ENCODE assay signal across 12 cellular contexts in genomic region chr9:91119147-91119546, GRCh38.
DNase-seq lines count a peak whose midpoint lies in the region; ATAC-seq and TF ChIP-seq lines count a peak whose summit lies in the region.
"Had no signal": no experiment of that assay in that cellular context is flagged by ENCODE, and none has a peak within 500 bp of the region (broad histone marks: within the 10 kb centered on the region; RNA-seq: fewer than 3 reads in every experiment).

No MANE protein-coding gene starts in this region.

- H3K4me3 ChIP-seq in GM23248 = peak overlapping the region; percentile 47
- H3K4me3 ChIP-seq in ascending aorta = peak overlapping the region in 1 of 2 donors; percentile 26
- peak overlapping the region in 4 of 12 donors; percentile 38 to 49 (median 45) for H3K4me3 ChIP-seq in heart left ventricle
- H3K4me3 ChIP-seq in skeletal muscle tissue (ENCODE audit: low read length in 3 of 3) = peak overlapping the region in 1 of 3 donors; percentile 25

- WGBS in GM23248 (ENCODE audit: low coverage in 1 of 2, low lambda C conversion rate in 2 of 2, missing lambda C conversion rate in 2 of 2), 2 experiments = 27 to 30% methylated on average over 11 of the region's 11 CpGs
- WGBS in heart left ventricle, 4 donors = 29 to 37% (median 32%) methylated on average over 11 of the region's 11 CpGs

- in situ Hi-C loops in GM23248 (cut with MboI) = no loop called here

- H3K4me2 ChIP-seq in GM23248 (ENCODE audit: unreplicated experiment) = peak overlapping the region; percentile 75

- H3K9me3 ChIP-seq in GM23248 (ENCODE audit: low read depth) (no peaks in the 10 kb centered on the region), ascending aorta (no peaks in the 10 kb centered on the region), heart left ventricle (peaks cover 0 to 8% (median 0%) of the 10 kb centered on the region in 12 donors), skeletal muscle tissue (ENCODE audit: control insufficient read depth in 3 of 3, low read length in 3 of 3) (no peaks in the 10 kb centered on the region)

- H2AFZ ChIP-seq in GM23248 = peak overlapping the region; percentile 74

- no peaks in the 10 kb centered on the region for H3K27me3 ChIP-seq in GM23248 (replicated peaks; ENCODE audit: insufficient read depth)
- no peaks in the 10 kb centered on the region for H3K27me3 ChIP-seq in ascending aorta
- no peaks in the 10 kb centered on the region for H3K27me3 ChIP-seq in heart left ventricle
- no peaks in the 10 kb centered on the region for H3K27me3 ChIP-seq in skeletal muscle tissue (ENCODE audit: control insufficient read depth in 3 of 3, insufficient read depth in 3 of 3, low read length in 3 of 3)

- H3K36me3 ChIP-seq in GM23248 (ENCODE audit: low read depth) (no peaks in the 10 kb centered on the region), ascending aorta (no peaks in the 10 kb centered on the region), heart left ventricle (no peaks in the 10 kb centered on the region), skeletal muscle tissue (ENCODE audit: control insufficient read depth in 3 of 3, insufficient read depth in 3 of 3, low read length in 3 of 3) (no peaks in the 10 kb centered on the region)

- intact Hi-C loops in ascending aorta (cut with DNase I) (loop anchor here (2.0 to 5.0 kb wide), 3 partner anchors 74 to 304 kb away; partner anchors contain the start of gene NFIL3), heart left ventricle (cut with DNase I) (loop anchor here in 5 of 10 donors (1.0 to 10.0 kb wide), 4 partner anchors 73 to 78 kb away; no protein-coding TSS in a partner anchor)

- no peak for TF ChIP-seq POLR2A in heart left ventricle (IDR thresholded peaks at IDR 0.05)

- H3K9ac ChIP-seq in GM23248 = peak overlapping the region; percentile 63
- peak overlapping the region in 1 of 3 donors; percentile 17 for H3K9ac ChIP-seq in skeletal muscle tissue (ENCODE audit: low read depth in 1 of 3, low read length in 3 of 3)

- ATAC-seq in heart left ventricle (peak in 1 of 4 donors; percentile 6), GM21367 (IDR thresholded peaks at IDR 0.05; ENCODE audit: unreplicated experiment) (no peak)
- ATAC-seq: natural killer cell had no signal

- DNase-seq in GM23248 = peak; percentile 81
- DNase-seq in ascending aorta (ENCODE audit: low spot score in 2 of 2) = no peak
- no peak for DNase-seq in heart left ventricle
- DNase-seq in activated CD4-positive, alpha-beta T cell treated with anti-CD3 and anti-CD28 coated beads for 48 hours = no peak
- DNase-seq in NCI-H2107 treated with DMSO at 0.1 percent for 48 hours (lab: John Stamatoyannopoulos, UW; ENCODE audit: unreplicated experiment) = no peak
- DNase-seq in COR-L47 (lab: John Stamatoyannopoulos, UW) = no peak
- DNase-seq: activated T-cell treated with anti-CD3 and anti-CD28 coated beads, Interleukin-2, amount 50 U/mL, for 48 hours; effector memory CD4-positive, alpha-beta T cell; MV-4-11; natural killer cell had no signal

- TF ChIP-seq CTCF in ascending aorta (IDR thresholded peaks at IDR 0.05) = no peak
- no peak for TF ChIP-seq CTCF in heart left ventricle (IDR thresholded peaks at IDR 0.05)

- H3K79me2 ChIP-seq in GM23248 (ENCODE audit: insufficient read depth) = no peaks in the 10 kb centered on the region

- H3K4me1 ChIP-seq in GM23248 (ENCODE audit: insufficient read depth) (peaks cover 27% of the 10 kb centered on the region), ascending aorta (peaks cover 12 to 29% of the 10 kb centered on the region in 2 donors), heart left ventricle (peaks cover 0 to 40% (median 21%) of the 10 kb centered on the region in 12 donors), skeletal muscle tissue (ENCODE audit: control insufficient read depth in 3 of 3, insufficient read depth in 3 of 3, low read length in 3 of 3) (peaks cover 20 to 26% (median 24%) of the 10 kb centered on the region in 3 donors)

- H3F3A ChIP-seq in GM23248 (ENCODE audit: insufficient read depth) = peaks cover 21% of the 10 kb centered on the region

- no peaks in the 10 kb centered on the region for H4K20me1 ChIP-seq in GM23248 (ENCODE audit: insufficient read depth)

- no peaks in the 10 kb centered on the region for H3K9me2 ChIP-seq in GM23248 (ENCODE audit: insufficient read depth)

- H3K27ac ChIP-seq in GM23248 = peak overlapping the region; percentile 76
- H3K27ac ChIP-seq in ascending aorta = peak overlapping the region; percentile 83 to 86
- peak overlapping the region in 11 of 12 donors; percentile 28 to 85 (median 68) for H3K27ac ChIP-seq in heart left ventricle
- H3K27ac ChIP-seq in skeletal muscle tissue (ENCODE audit: low read depth, low read length) = peak overlapping the region; percentile 81
